ENCODE assay signal across 9 cellular contexts in the genomic region with DNA sequence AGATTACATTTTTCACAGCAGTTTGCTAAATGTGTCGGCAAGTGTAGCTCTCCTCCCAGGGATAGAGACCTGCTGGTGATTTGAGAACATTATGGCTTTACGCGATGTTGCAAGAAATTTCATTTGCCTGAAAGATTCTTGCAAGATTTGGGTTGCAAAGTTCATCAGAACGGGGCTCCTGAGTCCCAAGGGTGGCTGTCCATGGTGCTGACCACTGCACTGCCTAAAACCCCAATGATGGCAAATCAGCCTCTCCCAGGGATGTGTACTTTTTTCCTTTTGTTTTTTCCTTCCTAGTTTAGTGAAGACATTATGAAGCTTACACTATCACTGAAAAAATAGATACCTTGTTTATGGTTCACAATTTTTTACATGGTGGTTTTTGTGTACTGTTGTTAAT.
A peak's percentile ranks its signal among the peaks of the same experiment; 100 is the strongest.
DNase-seq lines count a peak whose midpoint lies in the region; ATAC-seq and TF ChIP-seq lines count a peak whose summit lies in the region.
"Had no signal": no experiment of that assay in that cellular context is flagged by ENCODE, and none has a peak within 500 bp of the region (broad histone marks: within the 10 kb centered on the region; RNA-seq: fewer than 3 reads in every experiment).

No MANE protein-coding gene starts in this region.

- H3K27me3 Mint-ChIP-seq in activated naive CD8-positive, alpha-beta T cell treated with anti-CD3 and anti-CD28 coated beads, Interleukin-2, amount 50 U/mL, for 24 hours: peaks cover 3% of the 10 kb centered on the region

- no peak for ATAC-seq in activated naive CD8-positive, alpha-beta T cell treated with anti-CD3 and anti-CD28 coated beads, Interleukin-2, amount 50 U/mL, for 24 hours
- no peak for ATAC-seq in GM19324 (IDR thresholded peaks at IDR 0.05; ENCODE audit: low FRiP score, unreplicated experiment)
- ATAC-seq in gastroesophageal sphincter: no peak

- no peaks in the 10 kb centered on the region for H3K4me1 ChIP-seq in suprapubic skin
- no peaks in the 10 kb centered on the region for H3K4me1 ChIP-seq in gastroesophageal sphincter

- no peaks in the 10 kb centered on the region for H3K4me1 Mint-ChIP-seq in activated naive CD8-positive, alpha-beta T cell treated with anti-CD3 and anti-CD28 coated beads, Interleukin-2, amount 50 U/mL, for 24 hours

- no peak for TF ChIP-seq POLR2A in suprapubic skin (IDR thresholded peaks at IDR 0.05)
- TF ChIP-seq POLR2A in gastroesophageal sphincter (IDR thresholded peaks at IDR 0.05): no peak

- TF ChIP-seq EP300 in suprapubic skin (IDR thresholded peaks at IDR 0.05) (no peak), gastroesophageal sphincter (IDR thresholded peaks at IDR 0.05) (no peak)

- no peak overlapping the region for H3K4me3 ChIP-seq in suprapubic skin
- H3K4me3 ChIP-seq in gastroesophageal sphincter: no peak overlapping the region

- DNase-seq in GM03348 (ENCODE audit: low spot score): peak; percentile 46
- peak; percentile 59 for DNase-seq in HuH-7 (ENCODE audit: low spot score)
- peak; percentile 26 for DNase-seq in activated naive CD8-positive, alpha-beta T cell treated with anti-CD3 and anti-CD28 coated beads, Interleukin-2, amount 50 U/mL, for 24 hours
- DNase-seq in islet precursor cell: peak; percentile 74
- no peak for DNase-seq in suprapubic skin (ENCODE audit: low spot score in 2 of 2)
- DNase-seq: activated effector memory CD4-positive, alpha-beta T cell treated with anti-CD3 and anti-CD28 coated beads, Interleukin-2, amount 50 U/mL, for 16 hours had no signal

- WGBS in suprapubic skin: 52% methylated on average over 4 of the region's 4 CpGs
- 31 to 39% methylated on average over 4 of the region's 4 CpGs for WGBS in gastroesophageal sphincter (ENCODE audit: low coverage in 1 of 2), 2 donors

- no peak overlapping the region for H3K4me3 Mint-ChIP-seq in activated naive CD8-positive, alpha-beta T cell treated with anti-CD3 and anti-CD28 coated beads, Interleukin-2, amount 50 U/mL, for 24 hours

- H3K36me3 ChIP-seq in suprapubic skin: no peaks in the 10 kb centered on the region
- peaks cover 0 to 78% of the 10 kb centered on the region in 2 donors for H3K36me3 ChIP-seq in gastroesophageal sphincter

- H3K27ac ChIP-seq in suprapubic skin (no peak overlapping the region), gastroesophageal sphincter (no peak overlapping the region)
- H3K27ac ChIP-seq: HL-60 had no signal

- no peaks in the 10 kb centered on the region for H3K36me3 Mint-ChIP-seq in activated naive CD8-positive, alpha-beta T cell treated with anti-CD3 and anti-CD28 coated beads, Interleukin-2, amount 50 U/mL, for 24 hours (ENCODE audit: low read depth)

- H3K9me3 Mint-ChIP-seq in activated naive CD8-positive, alpha-beta T cell treated with anti-CD3 and anti-CD28 coated beads, Interleukin-2, amount 50 U/mL, for 24 hours: no peaks in the 10 kb centered on the region

- no peak overlapping the region for H3K27ac Mint-ChIP-seq in activated naive CD8-positive, alpha-beta T cell treated with anti-CD3 and anti-CD28 coated beads, Interleukin-2, amount 50 U/mL, for 24 hours

- no peaks in the 10 kb centered on the region for H3K9me3 ChIP-seq in suprapubic skin
- no peaks in the 10 kb centered on the region for H3K9me3 ChIP-seq in gastroesophageal sphincter

- TF ChIP-seq CTCF in suprapubic skin (IDR thresholded peaks at IDR 0.05) (no peak), gastroesophageal sphincter (IDR thresholded peaks at IDR 0.05) (no peak)

- H3K27me3 ChIP-seq in suprapubic skin (peaks cover 27% of the 10 kb centered on the region), gastroesophageal sphincter (no peaks in the 10 kb centered on the region)

Comparison
In these comparisons a context has a peak if more than half of its experiments do, and no peak if none do; other contexts are left out.
1. DNase-seq: peak in GM03348 (single experiment), HuH-7 (single experiment), activated naive CD8-positive, alpha-beta T cell treated with anti-CD3 and anti-CD28 coated beads, Interleukin-2, amount 50 U/mL, for 24 hours (single experiment) and islet precursor cell (single experiment); none in suprapubic skin (0 of 2).